In the genomic region with DNA sequence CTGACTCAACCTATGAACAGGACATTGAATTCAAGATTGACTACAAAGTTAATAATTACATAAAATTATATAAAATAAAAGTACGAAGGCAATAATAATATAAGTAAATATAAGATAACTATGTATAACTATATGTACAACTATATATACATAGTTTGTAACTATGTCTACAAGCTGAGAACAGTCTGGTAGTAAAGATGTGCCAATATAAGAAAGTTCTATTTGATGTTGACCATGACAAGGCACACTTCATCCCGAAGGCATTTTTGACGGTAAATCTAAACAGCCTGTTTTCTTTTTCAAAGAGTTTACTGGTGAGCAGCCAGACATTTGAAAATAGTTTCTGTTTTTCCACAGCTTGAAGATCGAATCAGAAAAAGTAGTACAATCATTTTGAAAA, we compare ENCODE assay signal across 22 cellular contexts.
A peak's percentile ranks its signal among the peaks of the same experiment; 100 is the strongest.
DNase-seq lines count a peak whose midpoint lies in the region; ATAC-seq, FAIRE-seq and TF ChIP-seq lines count a peak whose summit lies in the region.
"Had no signal": no experiment of that assay in that cellular context is flagged by ENCODE, and none has a peak within 500 bp of the region (broad histone marks: within the 10 kb centered on the region; RNA-seq: fewer than 3 reads in every experiment).

No MANE protein-coding gene starts in this region.

- H3K27me3 ChIP-seq in small intestine (ENCODE audit: control insufficient read depth in 2 of 2, insufficient read depth in 2 of 2, low read length in 2 of 2) (no peaks in the 10 kb centered on the region), right lobe of liver (no peaks in the 10 kb centered on the region)

- H3K9me3 ChIP-seq in small intestine (ENCODE audit: control insufficient read depth, low read depth) (no peaks in the 10 kb centered on the region), right lobe of liver (no peaks in the 10 kb centered on the region)

- TF ChIP-seq POLR2A in right lobe of liver (IDR thresholded peaks at IDR 0.05), result no peak

- H3K9me3 Mint-ChIP-seq in activated naive CD4-positive, alpha-beta T cell treated with anti-CD3 and anti-CD28 coated beads, Interleukin-2, amount 50 U/mL, for 72 hours, result peaks cover 0 to 6% of the 10 kb centered on the region in 2 donors
- H3K9me3 Mint-ChIP-seq: CD4-positive, alpha-beta T cell had no signal

- WGBS in small intestine, 3 donors, result 56 to 70% (median 69%) methylated on average over 4 of the region's 4 CpGs
- 57% methylated on average over 4 of the region's 4 CpGs for whole genome bisulfite sequencing in right lobe of liver (ENCODE audit: insufficient coverage, low coverage, low lambda C conversion rate, missing lambda C conversion rate)

- H3K27ac Mint-ChIP-seq in activated naive CD4-positive, alpha-beta T cell treated with anti-CD3 and anti-CD28 coated beads, Interleukin-2, amount 50 U/mL, for 72 hours, result no peak overlapping the region
- H3K27ac Mint-ChIP-seq: CD4-positive, alpha-beta T cell had no signal

- FAIRE-seq in A204.1 (lab: Jason Lieb, UNC) (peak; percentile 73), TTC549 (lab: Jason Lieb, UNC) (peak; percentile 32), small intestine (lab: Jason Lieb, UNC) (no peak)
- FAIRE-seq: D721Med, GM12892, GM18507, H54 had no signal

- intact Hi-C loops in right lobe of liver (cut with DNase I), result no loop called here

- peaks cover 0 to 6% of the 10 kb centered on the region in 2 donors for H3K36me3 Mint-ChIP-seq in activated naive CD4-positive, alpha-beta T cell treated with anti-CD3 and anti-CD28 coated beads, Interleukin-2, amount 50 U/mL, for 72 hours

- no peak for TF ChIP-seq CTCF in fibroblast of villous mesenchyme (IDR thresholded peaks at IDR 0.05; ENCODE audit: insufficient read depth, low read depth, low read length)
- TF ChIP-seq CTCF in right lobe of liver (IDR thresholded peaks at IDR 0.05), result no peak

- ATAC-seq in activated naive CD4-positive, alpha-beta T cell treated with anti-CD3 and anti-CD28 coated beads, Interleukin-2, amount 50 U/mL, for 72 hours, result no peak
- ATAC-seq in right lobe of liver, result no peak

- H3K36me3 ChIP-seq in small intestine (ENCODE audit: control insufficient read depth in 2 of 2, insufficient read depth in 2 of 2, low read length in 2 of 2) (no peaks in the 10 kb centered on the region), right lobe of liver (no peaks in the 10 kb centered on the region)

- DNase-seq in fibroblast of villous mesenchyme (ENCODE audit: low read depth) (peak; percentile 12), small intestine (peak; percentile 21), NCI-H1417 treated with DMSO at 0.1 percent for 48 hours (lab: John Stamatoyannopoulos, UW) (no peak), right lobe of liver (no peak), NCI-H345 treated with DMSO at 0.1 percent for 48 hours (lab: John Stamatoyannopoulos, UW; ENCODE audit: unreplicated experiment) (no peak)
- no peak for DNase-seq in activated naive CD4-positive, alpha-beta T cell treated with anti-CD3 and anti-CD28 coated beads, Interleukin-2, amount 50 U/mL, for 72 hours (ENCODE audit: low spot score in 2 of 2)
- DNase-seq: AML-193; Caco-2; CD4-positive, alpha-beta T cell; DMS153; DMS79; GDM1; GM23248; HCEC 1CT had no signal

- H3K4me3 ChIP-seq in fibroblast of villous mesenchyme (ENCODE audit: low read depth, low read length) (no peak overlapping the region), small intestine (ENCODE audit: low read depth in 1 of 2, low read length in 2 of 2) (no peak overlapping the region), right lobe of liver (no peak overlapping the region)
- H3K4me3 ChIP-seq: GM23248 had no signal

- H3K27ac ChIP-seq in small intestine (ENCODE audit: low read depth in 1 of 2, low read length in 1 of 2) (no peak overlapping the region), right lobe of liver (no peak overlapping the region)
- H3K27ac ChIP-seq: C4-2B, GM23248, HL-60 had no signal

- H3K4me1 ChIP-seq in small intestine (ENCODE audit: control insufficient read depth in 2 of 2, insufficient read depth in 1 of 2, low read depth in 1 of 2, low read length in 1 of 2), result no peaks in the 10 kb centered on the region
- H3K4me1 ChIP-seq in right lobe of liver, result no peaks in the 10 kb centered on the region

Comparison
In these comparisons a context has a peak if more than half of its experiments do, and no peak if none do; other contexts are left out.
1. DNase-seq: peak in fibroblast of villous mesenchyme (single experiment) and small intestine (single experiment); none in activated naive CD4-positive, alpha-beta T cell treated with anti-CD3 and anti-CD28 coated beads, Interleukin-2, amount 50 U/mL, for 72 hours (0 of 2), NCI-H1417 treated with DMSO at 0.1 percent for 48 hours (single experiment), right lobe of liver (0 of 3) and NCI-H345 treated with DMSO at 0.1 percent for 48 hours (single experiment).